15 cellular contexts compared by ENCODE assay signal in genomic region chr4:160510925-160511324, GRCh38.
DNase-seq lines count a peak whose midpoint lies in the region; TF ChIP-seq lines count a peak whose summit lies in the region.
"Had no signal": no experiment of that assay in that cellular context is flagged by ENCODE, and none has a peak within 500 bp of the region (broad histone marks: within the 10 kb centered on the region; RNA-seq: fewer than 3 reads in every experiment).

No MANE protein-coding gene starts in this region.

- no peak overlapping the region for H3K9ac ChIP-seq in GM23248
- H3K9ac ChIP-seq in mammary epithelial cell (ENCODE audit: insufficient read depth, low read length) = no peak overlapping the region

- H3K27me3 ChIP-seq in GM23248 (replicated peaks; ENCODE audit: insufficient read depth) = no peaks in the 10 kb centered on the region
- no peaks in the 10 kb centered on the region for H3K27me3 ChIP-seq in mammary epithelial cell (ENCODE audit: insufficient read depth, low read length)
- no peaks in the 10 kb centered on the region for H3K27me3 ChIP-seq in dorsolateral prefrontal cortex

- no peaks in the 10 kb centered on the region for H3K79me2 ChIP-seq in GM23248 (ENCODE audit: insufficient read depth)
- no peaks in the 10 kb centered on the region for H3K79me2 ChIP-seq in mammary epithelial cell (ENCODE audit: insufficient read depth, low read length)

- H3F3A ChIP-seq in GM23248 (ENCODE audit: insufficient read depth) = no peaks in the 10 kb centered on the region

- in situ Hi-C loops in GM23248 (cut with MboI) = no loop called here
- in situ Hi-C loops in mammary epithelial cell (cut with MboI; ENCODE audit: low sequenced_read_pairs in 2 of 2) = no loop called here

- no peaks in the 10 kb centered on the region for H4K20me1 ChIP-seq in GM23248 (ENCODE audit: insufficient read depth)
- H4K20me1 ChIP-seq in mammary epithelial cell (ENCODE audit: insufficient read depth, low read length) = no peaks in the 10 kb centered on the region

- H2AFZ ChIP-seq in GM23248 (no peak overlapping the region), mammary epithelial cell (ENCODE audit: low read depth, low read length) (no peak overlapping the region)

- H3K4me2 ChIP-seq in GM23248 (ENCODE audit: unreplicated experiment) (no peak overlapping the region), mammary epithelial cell (ENCODE audit: insufficient read depth, low read depth, low read length) (no peak overlapping the region)

- CTCF ChIA-PET in mammary epithelial cell (lab: Charles Lee; ENCODE audit: low non-redundant PET) = no interaction called here

- H3K4me1 ChIP-seq in GM23248 (ENCODE audit: insufficient read depth) = no peaks in the 10 kb centered on the region
- H3K4me1 ChIP-seq in mammary epithelial cell (ENCODE audit: insufficient read depth, low read length) = no peaks in the 10 kb centered on the region

- H3K4me3 ChIP-seq in GM23248 (no peak overlapping the region), mammary epithelial cell (replicated peaks in 1 of 3; ENCODE audit: insufficient read depth in 1 of 3, low read depth in 2 of 3, low read length in 3 of 3) (no peak overlapping the region), dorsolateral prefrontal cortex (no peak overlapping the region)
- H3K4me3 ChIP-seq: K562 had no signal

- no peaks in the 10 kb centered on the region for H3K36me3 ChIP-seq in GM23248 (ENCODE audit: low read depth)
- no peaks in the 10 kb centered on the region for H3K36me3 ChIP-seq in mammary epithelial cell (ENCODE audit: insufficient read depth, low read length)

- H3K9me3 ChIP-seq in GM23248 (ENCODE audit: low read depth) (peaks cover under 1% of the 10 kb centered on the region), mammary epithelial cell (replicated peaks; ENCODE audit: insufficient read depth, low read length) (no peaks in the 10 kb centered on the region)

- intact Hi-C loops in mammary epithelial cell (cut with micrococcal nuclease) (no loop called here), dorsolateral prefrontal cortex (cut with DNase I) (no loop called here)

- dilution Hi-C loops in mammary epithelial cell (cut with HindIII; ENCODE audit: low sequenced_read_pairs) = no loop called here

- no peaks in the 10 kb centered on the region for H3K9me2 ChIP-seq in GM23248 (ENCODE audit: insufficient read depth)

- no peak overlapping the region for H3K27ac ChIP-seq in GM23248
- no peak overlapping the region for H3K27ac ChIP-seq in mammary epithelial cell (ENCODE audit: insufficient read depth, low read depth, low read length)
- no peak overlapping the region for H3K27ac ChIP-seq in dorsolateral prefrontal cortex

- no TSS peak for BruUV-seq in mammary epithelial cell (replicated peaks; lab: Mats Ljungman, UMichigan)

- TF ChIP-seq CTCF in mammary epithelial cell (conservative IDR thresholded peaks at IDR 0.05 in 1 of 2, IDR thresholded peaks at IDR 0.05 in 1 of 2; ENCODE audit: extremely low read depth in 1 of 2, insufficient read depth in 1 of 2, low read depth in 1 of 2, low read length in 2 of 2) (no peak), dorsolateral prefrontal cortex (IDR thresholded peaks at IDR 0.05 in 54 of 56, conservative IDR thresholded peaks at IDR 0.05 in 2 of 56; ENCODE audit: low read depth in 1 of 56, partially characterized antibody in 56 of 56) (no peak)

- peak; percentile 0 for DNase-seq in GM23248
- DNase-seq in NCI-H460 (ENCODE audit: extremely low read depth, low read depth) = peak; percentile 33
- peak; percentile 72 for DNase-seq in mammary epithelial cell
- peak; percentile 19 for DNase-seq in non-pigmented ciliary epithelial cell (ENCODE audit: low read depth)
- no peak for DNase-seq in dorsolateral prefrontal cortex
- DNase-seq in NCI-H226 = no peak
- no peak for DNase-seq in stimulated activated CD4-positive, alpha-beta T cell treated with anti-CD3 and anti-CD28 coated beads, Interleukin-4, amount 100 ng/mL, for 4 hours
- DNase-seq: activated T-cell treated with anti-CD3 and anti-CD28 coated beads, Interleukin-2, amount 50 U/mL, for 72 hours; hippocampal formation; islet precursor cell; naive B cell; NCI-H1092 treated with DMSO at 0.1 percent for 48 hours; NCI-H2029 treated with DMSO at 0.1 percent for 48 hours; NCI-H446 had no signal

Comparison
In these comparisons a context has a peak if more than half of its experiments do, and no peak if none do; other contexts are left out.
1. DNase-seq: peak in GM23248 (single experiment), NCI-H460 (single experiment), mammary epithelial cell (single experiment) and non-pigmented ciliary epithelial cell (single experiment); none in dorsolateral prefrontal cortex (0 of 10), NCI-H226 (single experiment) and stimulated activated CD4-positive, alpha-beta T cell treated with anti-CD3 and anti-CD28 coated beads, Interleukin-4, amount 100 ng/mL, for 4 hours (0 of 2).